ENCODE assay signal across 1 cellular context in the genomic region with DNA sequence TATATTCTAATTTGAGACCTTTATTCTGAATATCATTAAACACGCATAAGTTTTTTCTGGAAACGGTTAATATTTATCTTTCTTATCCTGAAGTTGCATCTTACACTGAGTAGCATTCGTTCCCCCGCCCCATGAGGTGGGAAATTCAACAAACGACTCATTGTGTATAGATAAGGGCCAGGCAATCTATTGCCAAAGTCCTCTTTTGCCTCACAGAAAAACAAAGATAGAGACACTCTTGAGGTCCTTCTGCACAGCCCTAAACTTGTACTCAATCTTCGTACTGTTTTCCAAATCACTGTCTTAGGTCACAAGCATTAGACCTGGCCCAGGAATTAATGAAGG.
TF ChIP-seq lines count a peak whose summit lies in the region.

No MANE protein-coding gene starts in this region.

TF ChIP-seq in SK-N-SH, 30 proteins besides CTCF, POLR2A, EP300 and RAD21 (continued from another document):
- TF ChIP-seq GABPA (IDR thresholded peaks at IDR 0.05; ENCODE audit: low read depth): no peak
- no peak for TF ChIP-seq FOXM1 (IDR thresholded peaks at IDR 0.05; ENCODE audit: low read depth)
- TF ChIP-seq, protein P1, sequence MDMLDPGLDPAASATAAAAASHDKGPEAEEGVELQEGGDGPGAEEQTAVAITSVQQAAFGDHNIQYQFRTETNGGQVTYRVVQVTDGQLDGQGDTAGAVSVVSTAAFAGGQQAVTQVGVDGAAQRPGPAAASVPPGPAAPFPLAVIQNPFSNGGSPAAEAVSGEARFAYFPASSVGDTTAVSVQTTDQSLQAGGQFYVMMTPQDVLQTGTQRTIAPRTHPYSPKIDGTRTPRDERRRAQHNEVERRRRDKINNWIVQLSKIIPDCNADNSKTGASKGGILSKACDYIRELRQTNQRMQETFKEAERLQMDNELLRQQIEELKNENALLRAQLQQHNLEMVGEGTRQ (IDR thresholded peaks at IDR 0.05; ENCODE audit: borderline replicate concordance, low read depth, low read length): no peak
- TF ChIP-seq POLR2AphosphoS5 (IDR thresholded peaks at IDR 0.05; ENCODE audit: low read depth, low read length): no peak
